In genomic region chr12:126389215-126389841, GRCh38 we compare ENCODE assay signal across 19 cellular contexts.
DNase-seq lines count a peak whose midpoint lies in the region; ATAC-seq, FAIRE-seq and TF ChIP-seq lines count a peak whose summit lies in the region.
"Had no signal": no experiment of that assay in that cellular context is flagged by ENCODE, and none has a peak within 500 bp of the region (broad histone marks: within the 10 kb centered on the region; RNA-seq: fewer than 3 reads in every experiment).

No MANE protein-coding gene starts in this region.

- H3K36me3 Mint-ChIP-seq in chondrocyte (ENCODE audit: low read depth) = no peaks in the 10 kb centered on the region
- H3K36me3 Mint-ChIP-seq: mesothelial cell of epicardium had no signal

- H3K79me2 ChIP-seq in hepatocyte = no peaks in the 10 kb centered on the region

- H3K27me3 Mint-ChIP-seq in chondrocyte (ENCODE audit: low read depth) = no peaks in the 10 kb centered on the region

- POLR2A ChIA-PET in A673 (lab: Charles Lee; ENCODE audit: low non-redundant PET) = no interaction called here

- no peak for TF ChIP-seq CTCF in A673 (conservative IDR thresholded peaks at IDR 0.05; ENCODE audit: low read depth, low read length)
- no peak for TF ChIP-seq CTCF in hepatocyte (IDR thresholded peaks at IDR 0.05; ENCODE audit: poor library complexity)
- no peak for TF ChIP-seq CTCF in BE2C (IDR thresholded peaks at IDR 0.05; ENCODE audit: low read depth, low read length)
- TF ChIP-seq CTCF in chondrocyte (IDR thresholded peaks at IDR 0.05) = no peak

- peak; percentile 64; the same call in 2 of the 3 replicates for ATAC-seq in SK-N-SH treated with all-trans-retinoic acid at 6 μM for 48 hours
- ATAC-seq in HG03460 (IDR thresholded peaks at IDR 0.05; ENCODE audit: unreplicated experiment) = no peak
- ATAC-seq: pancreas had no signal

- intact Hi-C loops in A673 (cut with micrococcal nuclease; ENCODE audit: unreplicated experiment) = no loop called here

- H3K27ac Mint-ChIP-seq in chondrocyte (ENCODE audit: unreplicated experiment) = no peak overlapping the region
- H3K27ac Mint-ChIP-seq: mesothelial cell of epicardium had no signal

- peaks cover 39% of the 10 kb centered on the region for H3K9me3 Mint-ChIP-seq in chondrocyte (ENCODE audit: low read depth)

- H3K9me3 ChIP-seq in A673 (ENCODE audit: low read depth, low read length, poor library complexity, severe bottlenecking) = no peaks in the 10 kb centered on the region
- H3K9me3 ChIP-seq in hepatocyte (ENCODE audit: low read depth) = no peaks in the 10 kb centered on the region
- no peaks in the 10 kb centered on the region for H3K9me3 ChIP-seq in BE2C
- H3K9me3 ChIP-seq: pancreas, tibial nerve had no signal

- H3K27ac ChIP-seq in A673 (ENCODE audit: low read depth, low read length, poor library complexity, severe bottlenecking) = no peak overlapping the region
- no peak overlapping the region for H3K27ac ChIP-seq in hepatocyte
- H3K27ac ChIP-seq: BLaER1 treated with 17β-estradiol and CSF1 and Interleukin-3, amounts not matched to agents 10 nM and 100 nM; pancreas; tibial nerve had no signal

- no peak overlapping the region for H3K4me2 ChIP-seq in hepatocyte

- no peak overlapping the region for H3K4me3 Mint-ChIP-seq in chondrocyte (ENCODE audit: unreplicated experiment)
- H3K4me3 Mint-ChIP-seq: mesothelial cell of epicardium had no signal

- no peak overlapping the region for H2AFZ ChIP-seq in hepatocyte

- no peak overlapping the region for H3K4me3 ChIP-seq in A673 (ENCODE audit: low read depth, low read length, poor library complexity, severe bottlenecking)
- H3K4me3 ChIP-seq in hepatocyte = no peak overlapping the region
- H3K4me3 ChIP-seq in BE2C (ENCODE audit: low read depth, low read length) = no peak overlapping the region
- H3K4me3 ChIP-seq: BLaER1 treated with 17β-estradiol and CSF1 and Interleukin-3, amounts not matched to agents 10 nM and 100 nM; pancreas; tibial nerve had no signal

- no peaks in the 10 kb centered on the region for H3K9me2 ChIP-seq in hepatocyte (replicated peaks; ENCODE audit: insufficient read depth)

- no TSS peak for BruUV-seq in A673 (replicated peaks; lab: Mats Ljungman, UMichigan)

- H3K36me3 ChIP-seq in A673 (ENCODE audit: insufficient read depth, low read length, poor library complexity, severe bottlenecking) (no peaks in the 10 kb centered on the region), hepatocyte (replicated peaks; ENCODE audit: insufficient read depth, low read depth) (no peaks in the 10 kb centered on the region), BE2C (no peaks in the 10 kb centered on the region)
- H3K36me3 ChIP-seq: BLaER1 treated with 17β-estradiol and CSF1 and Interleukin-3, amounts not matched to agents 10 nM and 100 nM; pancreas; tibial nerve had no signal

- H3K4me1 ChIP-seq in A673 (ENCODE audit: insufficient read depth, low read length, poor library complexity, severe bottlenecking) (peaks cover 12% of the 10 kb centered on the region), hepatocyte (ENCODE audit: insufficient read depth) (no peaks in the 10 kb centered on the region), BE2C (no peaks in the 10 kb centered on the region)
- H3K4me1 ChIP-seq: tibial nerve had no signal

- WGBS in hepatocyte (ENCODE audit: low lambda C conversion rate, missing lambda C conversion rate) = 55% methylated on average over 9 of the region's 9 CpGs

- H3K27me3 ChIP-seq in A673 (replicated peaks; ENCODE audit: insufficient read depth, low read depth, low read length, poor library complexity) = no peaks in the 10 kb centered on the region
- H3K27me3 ChIP-seq in hepatocyte = no peaks in the 10 kb centered on the region
- H3K27me3 ChIP-seq in BE2C = no peaks in the 10 kb centered on the region
- H3K27me3 ChIP-seq: BLaER1 treated with 17β-estradiol and CSF1 and Interleukin-3, amounts not matched to agents 10 nM and 100 nM; pancreas; tibial nerve had no signal

- CTCF ChIA-PET in A673 (lab: Charles Lee) = interaction anchor here (0.6 kb wide), 1 partner anchor 36 kb away, joined by 5 read pairs; no protein-coding TSS in a partner anchor

- DNase-seq in A673 (ENCODE audit: low spot score) = peak; percentile 79
- peak; percentile 12 for DNase-seq in H54 (ENCODE audit: insufficient read length, low spot score)
- peak; percentile 13 for DNase-seq in hepatocyte (ENCODE audit: low spot score)
- DNase-seq in BE2C = no peak
- no peak for DNase-seq in chondrocyte (ENCODE audit: low spot score)
- no peak for DNase-seq in hepatic stellate cell (ENCODE audit: low spot score)
- DNase-seq: activated CD4-positive, alpha-beta T cell treated with anti-CD3 and anti-CD28 coated beads for 4 hours; activated T-cell treated with anti-CD3 and anti-CD28 coated beads, Interleukin-2, amount 50 U/mL, for 1 hour; cortex of kidney; pancreas; T-helper 1 cell had no signal

- no peaks in the 10 kb centered on the region for H3K4me1 Mint-ChIP-seq in chondrocyte (ENCODE audit: low read depth)
- H3K4me1 Mint-ChIP-seq: mesothelial cell of epicardium had no signal

- FAIRE-seq in H54 (lab: Jason Lieb, UNC) = peak; percentile 75
- FAIRE-seq: frontal cortex, GM19239, islet of Langerhans, pancreas had no signal

- no peak for TF ChIP-seq POLR2A in H54 (IDR thresholded peaks at IDR 0.05; ENCODE audit: low read depth, low read length)

- H4K20me1 ChIP-seq in hepatocyte (ENCODE audit: insufficient read depth, poor library complexity, severe bottlenecking) = no peaks in the 10 kb centered on the region
- H4K20me1 ChIP-seq: BLaER1 treated with 17β-estradiol and CSF1 and Interleukin-3, amounts not matched to agents 10 nM and 100 nM had no signal

TF ChIP-seq in SK-N-SH treated with all-trans-retinoic acid at 6 μM for 48 hours, 23 proteins besides CTCF, POLR2A, EP300 and RAD21 (continues in another document):
- TF ChIP-seq POU6F1 (CRISPR knock-in tag; IDR thresholded peaks at IDR 0.05; ENCODE audit: borderline replicate concordance, low read depth) (no peak), BACH2 (CRISPR knock-in tag; IDR thresholded peaks at IDR 0.05; ENCODE audit: borderline replicate concordance) (no peak), PATZ1 (CRISPR knock-in tag; IDR thresholded peaks at IDR 0.05; ENCODE audit: borderline replicate concordance) (no peak), TCF4 (CRISPR knock-in tag; IDR thresholded peaks at IDR 0.05; ENCODE audit: borderline replicate concordance) (no peak), PPARA (CRISPR knock-in tag; IDR thresholded peaks at IDR 0.05; ENCODE audit: borderline replicate concordance) (no peak), TOX (CRISPR knock-in tag; IDR thresholded peaks at IDR 0.05; ENCODE audit: borderline replicate concordance) (no peak), CSDC2 (CRISPR knock-in tag; IDR thresholded peaks at IDR 0.05) (no peak), RARB (CRISPR knock-in tag; IDR thresholded peaks at IDR 0.05) (no peak), OSR1 (CRISPR knock-in tag; IDR thresholded peaks at IDR 0.05) (no peak), ZFP30 (CRISPR knock-in tag; IDR thresholded peaks at IDR 0.05) (no peak), SNAI2 (CRISPR knock-in tag; IDR thresholded peaks at IDR 0.05) (no peak), GLIS3 (CRISPR knock-in tag; IDR thresholded peaks at IDR 0.05) (no peak), ESRRG (CRISPR knock-in tag; IDR thresholded peaks at IDR 0.05) (no peak), CSRNP3 (CRISPR knock-in tag; IDR thresholded peaks at IDR 0.05) (no peak)

Comparison
In these comparisons a context has a peak if more than half of its experiments do, and no peak if none do; other contexts are left out.
1. DNase-seq: peak in A673 (single experiment), H54 (single experiment) and hepatocyte (single experiment); none in BE2C (single experiment), chondrocyte (single experiment) and hepatic stellate cell (single experiment).